Comparison of ENCODE assay signal across 17 cellular contexts in the genomic region with DNA sequence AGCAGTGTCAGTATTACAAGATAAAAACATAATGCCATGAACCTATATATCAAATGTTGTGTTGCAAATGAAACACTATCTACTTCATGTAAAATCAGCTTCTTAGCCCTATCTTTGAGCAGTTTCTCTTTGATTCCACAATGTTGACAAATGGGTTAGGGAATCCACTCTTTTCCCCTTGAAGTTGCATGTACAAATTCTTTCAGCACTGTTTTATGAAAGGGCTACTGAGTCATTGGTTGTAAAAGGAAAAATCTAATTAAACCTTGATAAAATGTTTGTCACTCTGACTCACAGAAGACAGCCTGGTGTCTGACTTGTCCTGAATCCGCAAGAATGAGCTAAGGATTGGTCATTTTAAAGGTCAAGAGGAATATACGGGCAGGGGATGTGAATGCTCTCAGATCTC.
DNase-seq lines count a peak whose midpoint lies in the region; ATAC-seq and TF ChIP-seq lines count a peak whose summit lies in the region.
"Had no signal": no experiment of that assay in that cellular context is flagged by ENCODE, and none has a peak within 500 bp of the region (broad histone marks: within the 10 kb centered on the region; RNA-seq: fewer than 3 reads in every experiment).

No MANE protein-coding gene starts in this region.

- H3K4me3 ChIP-seq in breast epithelium = no peak overlapping the region
- no peak overlapping the region for H3K4me3 ChIP-seq in adrenal gland
- H3K4me3 ChIP-seq in hepatocyte = no peak overlapping the region
- H3K4me3 ChIP-seq: spleen had no signal

- no peak for ATAC-seq in CD4-positive, alpha-beta T cell (ENCODE audit: poor library complexity)
- ATAC-seq: activated T-helper 17 cell treated with anti-CD3 and anti-CD28 coated beads, Interleukin-2, amount 50 U/mL, for 72 hours; naive thymus-derived CD4-positive, alpha-beta T cell; T-helper 17 cell had no signal

- peaks cover 0 to 29% of the 10 kb centered on the region in 2 donors for H3K9me3 ChIP-seq in breast epithelium
- peaks cover 0 to 11% (median 0%) of the 10 kb centered on the region in 3 donors for H3K9me3 ChIP-seq in adrenal gland (replicated peaks in 1 of 3)
- H3K9me3 ChIP-seq in hepatocyte (ENCODE audit: low read depth) = peaks cover 15% of the 10 kb centered on the region
- H3K9me3 ChIP-seq in CD4-positive, alpha-beta T cell (ENCODE audit: control insufficient read depth, low read length) = no peaks in the 10 kb centered on the region

- DNase-seq in MCF 10A (ENCODE audit: unreplicated experiment) (peak; percentile 42), breast epithelium (ENCODE audit: low spot score in 2 of 2) (no peak), adrenal gland (peak in 3 of 7 donors; percentile 21 to 33 (median 25)), hepatocyte (ENCODE audit: low spot score) (peak; percentile 27), DMS79 treated with DMSO at 0.1 percent for 48 hours (lab: John Stamatoyannopoulos, UW) (no peak), NCI-H446 treated with DMSO at 0.1 percent for 48 hours (lab: John Stamatoyannopoulos, UW) (no peak), medulla oblongata (ENCODE audit: extremely low spot score) (no peak)
- DNase-seq in CD4-positive, alpha-beta T cell = no peak
- DNase-seq: activated CD4-positive, alpha-beta T cell treated with anti-CD3 and anti-CD28 coated beads, Interleukin-2, amount 10 ng/mL, durations not matched to agents 7 days and 5 days; cerebellar nuclear complex; GOT3; naive thymus-derived CD4-positive, alpha-beta T cell; NCI-H2029 treated with DMSO at 0.1 percent for 48 hours; spleen; T-helper 17 cell had no signal

- no peaks in the 10 kb centered on the region for H3K9me2 ChIP-seq in hepatocyte (replicated peaks; ENCODE audit: insufficient read depth)

- H3K27me3 Mint-ChIP-seq in MCF 10A (ENCODE audit: insufficient read depth, unreplicated experiment) = no peaks in the 10 kb centered on the region
- H3K27me3 Mint-ChIP-seq in CD4-positive, alpha-beta T cell = no peaks in the 10 kb centered on the region
- H3K27me3 Mint-ChIP-seq: activated CD4-positive, alpha-beta T cell treated with anti-CD3 and anti-CD28 coated beads, Interleukin-2, amount 10 ng/mL, durations not matched to agents 7 days and 5 days; activated T-helper 17 cell treated with anti-CD3 and anti-CD28 coated beads, Interleukin-2, amount 50 U/mL, for 72 hours; naive thymus-derived CD4-positive, alpha-beta T cell; T-helper 17 cell had no signal

- no peaks in the 10 kb centered on the region for H3K79me2 ChIP-seq in hepatocyte

- no TSS peak for BruUV-seq in MCF 10A (replicated peaks; lab: Mats Ljungman, UMichigan)

- WGBS in adrenal gland, 4 donors = 30 to 44% (median 37%) methylated on average over 2 of the region's 2 CpGs
- 22% methylated on average over 2 of the region's 2 CpGs for WGBS in hepatocyte (ENCODE audit: low lambda C conversion rate, missing lambda C conversion rate)

- no peak overlapping the region for H3K27ac Mint-ChIP-seq in MCF 10A (ENCODE audit: low read depth, unreplicated experiment)
- H3K27ac Mint-ChIP-seq in CD4-positive, alpha-beta T cell = no peak overlapping the region
- H3K27ac Mint-ChIP-seq: activated CD4-positive, alpha-beta T cell treated with anti-CD3 and anti-CD28 coated beads, Interleukin-2, amount 10 ng/mL, durations not matched to agents 7 days and 5 days; activated T-helper 17 cell treated with anti-CD3 and anti-CD28 coated beads, Interleukin-2, amount 50 U/mL, for 72 hours; naive thymus-derived CD4-positive, alpha-beta T cell; T-helper 17 cell had no signal

- peak overlapping the region; percentile 52 for H3K4me2 ChIP-seq in hepatocyte

- POLR2A ChIA-PET in MCF 10A (lab: Yijun Ruan, JAX) = interaction anchor here (1.5 kb wide), 1 partner anchor 28 kb away, joined by 3 read pairs; no protein-coding TSS in a partner anchor
- POLR2A ChIA-PET in CD4-positive, alpha-beta T cell (lab: Charles Lee) = no interaction called here

- no peaks in the 10 kb centered on the region for H3K4me1 ChIP-seq in breast epithelium
- H3K4me1 ChIP-seq in adrenal gland (replicated peaks in 1 of 2) = peaks cover 7 to 11% of the 10 kb centered on the region in 2 donors
- H3K4me1 ChIP-seq in hepatocyte (ENCODE audit: insufficient read depth) = peaks cover 11% of the 10 kb centered on the region
- H3K4me1 ChIP-seq: spleen had no signal

- H3K36me3 ChIP-seq in breast epithelium = no peaks in the 10 kb centered on the region
- H3K36me3 ChIP-seq in adrenal gland (replicated peaks in 1 of 2) = no peaks in the 10 kb centered on the region
- no peaks in the 10 kb centered on the region for H3K36me3 ChIP-seq in hepatocyte (replicated peaks; ENCODE audit: insufficient read depth, low read depth)
- H3K36me3 ChIP-seq: spleen had no signal

- CTCF ChIA-PET in MCF 10A (lab: Yijun Ruan, JAX) = interaction anchor here (0.5 to 0.6 kb wide), 2 partner anchors 1008 to 1972 kb away, joined by 3 read pairs; no protein-coding TSS in a partner anchor
- CTCF ChIA-PET in CD4-positive, alpha-beta T cell (lab: Charles Lee) = no interaction called here

- peaks cover 5% of the 10 kb centered on the region for H3K9me3 Mint-ChIP-seq in MCF 10A (ENCODE audit: unreplicated experiment)
- H3K9me3 Mint-ChIP-seq in CD4-positive, alpha-beta T cell = peaks cover 12% of the 10 kb centered on the region

- peaks cover 6% of the 10 kb centered on the region for H3K4me1 Mint-ChIP-seq in MCF 10A (ENCODE audit: insufficient read depth, unreplicated experiment)
- H3K4me1 Mint-ChIP-seq in CD4-positive, alpha-beta T cell (ENCODE audit: low read depth) = no peaks in the 10 kb centered on the region
- H3K4me1 Mint-ChIP-seq: activated CD4-positive, alpha-beta T cell treated with anti-CD3 and anti-CD28 coated beads, Interleukin-2, amount 10 ng/mL, durations not matched to agents 7 days and 5 days; activated T-helper 17 cell treated with anti-CD3 and anti-CD28 coated beads, Interleukin-2, amount 50 U/mL, for 72 hours; naive thymus-derived CD4-positive, alpha-beta T cell; T-helper 17 cell had no signal

- no peaks in the 10 kb centered on the region for H3K36me3 Mint-ChIP-seq in MCF 10A (ENCODE audit: insufficient read depth, unreplicated experiment)
- H3K36me3 Mint-ChIP-seq in CD4-positive, alpha-beta T cell (ENCODE audit: low read depth) = no peaks in the 10 kb centered on the region
- H3K36me3 Mint-ChIP-seq: naive thymus-derived CD4-positive, alpha-beta T cell had no signal

- intact Hi-C loops in MCF 10A (cut with micrococcal nuclease) (no loop called here), breast epithelium (cut with DNase I; ENCODE audit: low total_unique reads) (no loop called here), adrenal gland (cut with DNase I) (no loop called here)
- intact Hi-C loops in CD4-positive, alpha-beta T cell (cut with DNase I, micrococcal nuclease) = no loop called here

- no peaks in the 10 kb centered on the region for H4K20me1 ChIP-seq in hepatocyte (ENCODE audit: insufficient read depth, poor library complexity, severe bottlenecking)

- no peak overlapping the region for H2AFZ ChIP-seq in hepatocyte

- H3K27me3 ChIP-seq in breast epithelium (no peaks in the 10 kb centered on the region), adrenal gland (no peaks in the 10 kb centered on the region), hepatocyte (no peaks in the 10 kb centered on the region)
- no peaks in the 10 kb centered on the region for H3K27me3 ChIP-seq in CD4-positive, alpha-beta T cell (ENCODE audit: control insufficient read depth, insufficient read depth, low read length)
- H3K27me3 ChIP-seq: spleen had no signal

- H3K4me3 Mint-ChIP-seq in MCF 10A (ENCODE audit: unreplicated experiment) = no peak overlapping the region
- H3K4me3 Mint-ChIP-seq in CD4-positive, alpha-beta T cell = no peak overlapping the region
- H3K4me3 Mint-ChIP-seq: activated CD4-positive, alpha-beta T cell treated with anti-CD3 and anti-CD28 coated beads, Interleukin-2, amount 10 ng/mL, durations not matched to agents 7 days and 5 days; activated T-helper 17 cell treated with anti-CD3 and anti-CD28 coated beads, Interleukin-2, amount 50 U/mL, for 72 hours; naive thymus-derived CD4-positive, alpha-beta T cell; T-helper 17 cell had no signal

- TF ChIP-seq POLR2A in breast epithelium (IDR thresholded peaks at IDR 0.05) (no peak), adrenal gland (IDR thresholded peaks at IDR 0.05) (no peak)

- no peak for TF ChIP-seq CTCF in MCF 10A (IDR thresholded peaks at IDR 0.05; ENCODE audit: unreplicated experiment)
- no peak for TF ChIP-seq CTCF in breast epithelium (IDR thresholded peaks at IDR 0.05)
- no peak for TF ChIP-seq CTCF in adrenal gland (IDR thresholded peaks at IDR 0.05)
- TF ChIP-seq CTCF in hepatocyte (IDR thresholded peaks at IDR 0.05; ENCODE audit: poor library complexity) = no peak
- no peak for TF ChIP-seq CTCF in CD4-positive, alpha-beta T cell (IDR thresholded peaks at IDR 0.05)

- H3K27ac ChIP-seq in breast epithelium = no peak overlapping the region
- H3K27ac ChIP-seq in adrenal gland = peak overlapping the region in 4 of 5 donors; percentile 1 to 70 (median 58)
- peak overlapping the region; percentile 42 for H3K27ac ChIP-seq in hepatocyte
- H3K27ac ChIP-seq in CD4-positive, alpha-beta T cell (ENCODE audit: low read depth, low read length) = no peak overlapping the region
- H3K27ac ChIP-seq: 22Rv1, spleen had no signal

Comparison
In these comparisons a context has a peak if more than half of its experiments do, and no peak if none do; other contexts are left out.
1. DNase-seq: peak in MCF 10A (single experiment) and hepatocyte (single experiment); none in breast epithelium (0 of 2), DMS79 treated with DMSO at 0.1 percent for 48 hours (single experiment), NCI-H446 treated with DMSO at 0.1 percent for 48 hours (single experiment), CD4-positive, alpha-beta T cell (0 of 10) and medulla oblongata (single experiment).
2. H3K27ac ChIP-seq: peak in adrenal gland (4 of 5) and hepatocyte (single experiment); none in breast epithelium (0 of 2) and CD4-positive, alpha-beta T cell (single experiment).